In the genomic region with DNA sequence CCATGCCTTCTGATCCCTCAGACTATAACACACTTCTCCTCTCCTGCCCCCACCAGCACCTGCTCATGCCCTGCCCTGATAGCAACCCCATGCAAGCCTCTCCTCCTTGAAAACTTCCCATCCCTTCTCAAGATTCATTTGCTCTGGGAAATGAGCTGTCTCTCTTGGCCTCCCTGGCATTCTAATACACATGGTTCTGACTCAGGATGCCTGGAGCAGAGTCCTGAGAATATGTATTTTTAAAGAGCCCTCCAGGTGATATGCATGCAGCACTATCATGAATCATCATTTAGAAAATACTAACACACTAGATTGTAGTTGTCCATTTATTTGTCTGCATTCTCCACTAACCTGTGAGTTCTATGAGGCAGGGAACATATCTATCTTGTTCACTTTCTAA, we compare ENCODE assay signal across 20 cellular contexts. TPM values are rescaled to one million over a fixed set of nuclear protein-coding genes. Genes with fewer than 3 reads are reported as not detected.
"Had no signal": no experiment of that assay in that cellular context is flagged by ENCODE, and none has a peak within 500 bp of the region (broad histone marks: within the 10 kb centered on the region; RNA-seq: fewer than 3 reads in every experiment).

No MANE protein-coding gene starts in this region.

- H3K9me3 ChIP-seq: adrenal gland, body of pancreas, tibial artery, uterus had no signal

- H3K4me1 Mint-ChIP-seq: activated naive CD4-positive, alpha-beta T cell treated with anti-CD3 and anti-CD28 coated beads, Interleukin-2, amount 50 U/mL, for 24 hours had no signal

- H3K9me3 Mint-ChIP-seq: activated CD8-positive, alpha-beta T cell treated with anti-CD3 and anti-CD28 coated beads for 36 hours; activated naive CD4-positive, alpha-beta T cell treated with anti-CD3 and anti-CD28 coated beads, Interleukin-2, amount 50 U/mL, for 24 hours; T-helper 1 cell treated with Interleukin-12 subunit alpha and Interleukin-12 subunit beta and Interleukin-4 antibody, amounts not matched to agents 30 μg/mL and 1 μg/mL, for 36 hours had no signal

- H3K4me1 ChIP-seq: adrenal gland, body of pancreas, parathyroid adenoma, tibial artery, uterus had no signal

- H3K27ac ChIP-seq: adrenal gland, body of pancreas, parathyroid adenoma, tibial artery, uterus had no signal

- H3K4me3 Mint-ChIP-seq: activated CD8-positive, alpha-beta T cell treated with anti-CD3 and anti-CD28 coated beads for 36 hours; activated naive CD4-positive, alpha-beta T cell treated with anti-CD3 and anti-CD28 coated beads, Interleukin-2, amount 50 U/mL, for 24 hours; activated T-cell treated with anti-CD3 and anti-CD28 coated beads, Interleukin-2, amount 50 U/mL, for 4 hours; neural crest cell; T-helper 1 cell treated with Interleukin-12 subunit alpha and Interleukin-12 subunit beta and Interleukin-4 antibody, amounts not matched to agents 30 μg/mL and 1 μg/mL, for 36 hours had no signal

- H2AFZ ChIP-seq: parathyroid adenoma had no signal

- H3K27me3 ChIP-seq: adrenal gland, body of pancreas, tibial artery, uterus had no signal

- H3K4me3 ChIP-seq: adrenal gland, body of pancreas, lung, tibial artery, uterus had no signal

- H3K27ac Mint-ChIP-seq: activated CD8-positive, alpha-beta T cell treated with anti-CD3 and anti-CD28 coated beads for 36 hours; activated naive CD4-positive, alpha-beta T cell treated with anti-CD3 and anti-CD28 coated beads, Interleukin-2, amount 50 U/mL, for 24 hours; T-helper 1 cell treated with Interleukin-12 subunit alpha and Interleukin-12 subunit beta and Interleukin-4 antibody, amounts not matched to agents 30 μg/mL and 1 μg/mL, for 36 hours had no signal

- H3K9ac ChIP-seq: parathyroid adenoma had no signal

- ATAC-seq: activated CD8-positive, alpha-beta T cell treated with anti-CD3 and anti-CD28 coated beads for 36 hours; activated T-cell treated with anti-CD3 and anti-CD28 coated beads, Interleukin-2, amount 50 U/mL, for 4 hours; body of pancreas had no signal

- H3K79me2 ChIP-seq: parathyroid adenoma had no signal

- H3K36me3 ChIP-seq: adrenal gland, tibial artery, uterus had no signal

- DNase-seq: activated CD4-positive, alpha-beta T cell treated with anti-CD3 and anti-CD28 coated beads for 4 hours; activated CD8-positive, alpha-beta T cell treated with anti-CD3 and anti-CD28 coated beads for 36 hours; activated effector memory CD4-positive, alpha-beta T cell treated with Interleukin-2 at 50 U/mL for 16 hours; activated T-cell treated with anti-CD3 and anti-CD28 coated beads, Interleukin-2, amount 50 U/mL, for 4 hours; adrenal gland; body of pancreas; cortex of kidney; effector CD4-positive, alpha-beta T cell; foreskin melanocyte; stimulated activated CD4-positive, alpha-beta T cell treated with anti-CD3 and anti-CD28 coated beads, Interleukin-2, amount 100 ng/mL, for 48 hours; stimulated activated naive CD4-positive, alpha-beta T cell; tibial artery; uterus had no signal

- H3K36me3 Mint-ChIP-seq: activated naive CD4-positive, alpha-beta T cell treated with anti-CD3 and anti-CD28 coated beads, Interleukin-2, amount 50 U/mL, for 24 hours had no signal

- H3K27me3 Mint-ChIP-seq: activated CD8-positive, alpha-beta T cell treated with anti-CD3 and anti-CD28 coated beads for 36 hours; activated naive CD4-positive, alpha-beta T cell treated with anti-CD3 and anti-CD28 coated beads, Interleukin-2, amount 50 U/mL, for 24 hours had no signal

RNA-seq across cellular contexts. Expression of a gene that starts 26.6 kb away (rescaled TPM):
- total RNA-seq: activated CD8-positive, alpha-beta T cell treated with anti-CD3 and anti-CD28 coated beads for 36 hours; activated T-cell treated with anti-CD3 and anti-CD28 coated beads, Interleukin-2, amount 50 U/mL, for 4 hours; adrenal gland; body of pancreas; endothelial cell of umbilical vein; lung; neural crest cell; subcutaneous adipose tissue; uterus had no signal
- polyA plus RNA-seq: adrenal gland, endothelial cell of umbilical vein, lung had no signal
